Comparison of ENCODE assay signal across 11 cellular contexts in genomic region chr5:132751444-132751843, GRCh38. TPM values are rescaled to one million over a fixed set of nuclear protein-coding genes. Genes with fewer than 3 reads are reported as not detected.
A peak's percentile ranks its signal among the peaks of the same experiment; 100 is the strongest.
DNase-seq lines count a peak whose midpoint lies in the region; ATAC-seq and TF ChIP-seq lines count a peak whose summit lies in the region.
"Had no signal": no experiment of that assay in that cellular context is flagged by ENCODE, and none has a peak within 500 bp of the region (broad histone marks: within the 10 kb centered on the region; RNA-seq: fewer than 3 reads in every experiment).

No MANE protein-coding gene starts in this region.

- H3K9me3 Mint-ChIP-seq in activated T-cell treated with anti-CD3 and anti-CD28 coated beads, Interleukin-2, amount 50 U/mL, for 24 hours = no peaks in the 10 kb centered on the region

- H3K36me3 ChIP-seq in brain microvascular endothelial cell (replicated peaks) (no peaks in the 10 kb centered on the region), mesendoderm (ENCODE audit: control insufficient read depth, insufficient read depth, low read length) (no peaks in the 10 kb centered on the region), OCI-LY7 (ENCODE audit: insufficient read depth, low read length) (no peaks in the 10 kb centered on the region)

- no peaks in the 10 kb centered on the region for H3K9me2 ChIP-seq in OCI-LY7 (ENCODE audit: insufficient read depth, low read length)

- no peak overlapping the region for H2AFZ ChIP-seq in OCI-LY7 (ENCODE audit: low read length)

- peaks cover 47% of the 10 kb centered on the region for H3K36me3 Mint-ChIP-seq in activated T-cell treated with anti-CD3 and anti-CD28 coated beads, Interleukin-2, amount 50 U/mL, for 24 hours (ENCODE audit: low read depth)

- ATAC-seq in HG03045 (IDR thresholded peaks at IDR 0.05; ENCODE audit: unreplicated experiment) = peak; percentile 40
- ATAC-seq in stimulated activated naive CD8-positive, alpha-beta T cell treated with anti-CD3 and anti-CD28 coated beads, Interleukin-15, Interleukin-2, amounts not matched to agents 100 U/mL and 50 U/mL, for 24 hours = peak; percentile 22
- ATAC-seq in HG03025 (IDR thresholded peaks at IDR 0.05; ENCODE audit: low FRiP score, unreplicated experiment) = no peak
- ATAC-seq: HCT116 had no signal

- no peak overlapping the region for H2BK120ac ChIP-seq in mesendoderm (ENCODE audit: low read depth, low read length)

- no TSS peak for BruUV-seq in OCI-LY7 (replicated peaks; lab: Mats Ljungman, UMichigan)

- no CpG with 5 or more reads among the region's 7 CpGs for WGBS in mesendoderm (ENCODE audit: extremely low coverage, insufficient coverage, low lambda C conversion rate)

- H3K27me3 Mint-ChIP-seq in activated T-cell treated with anti-CD3 and anti-CD28 coated beads, Interleukin-2, amount 50 U/mL, for 24 hours = no peaks in the 10 kb centered on the region

- H3K79me1 ChIP-seq in mesendoderm (ENCODE audit: low read length) = no peaks in the 10 kb centered on the region

- H3K9me3 ChIP-seq in OCI-LY7 (ENCODE audit: low read length) = no peaks in the 10 kb centered on the region

- no peak overlapping the region for H2BK5ac ChIP-seq in mesendoderm (ENCODE audit: low read length)

- TF ChIP-seq CTCF in brain microvascular endothelial cell (IDR thresholded peaks at IDR 0.05; ENCODE audit: low read depth, low read length, missing control alignments) = no peak
- no peak for TF ChIP-seq CTCF in OCI-LY7 (conservative IDR thresholded peaks at IDR 0.05; ENCODE audit: low read length)

- no peak overlapping the region for H3K4me2 ChIP-seq in mesendoderm (ENCODE audit: low read length)
- H3K4me2 ChIP-seq in OCI-LY7 (ENCODE audit: low read length) = no peak overlapping the region
- H3K4me2 ChIP-seq: BLaER1 had no signal

- no peak overlapping the region for H2BK15ac ChIP-seq in mesendoderm (replicated peaks; ENCODE audit: low read depth)

- no peak overlapping the region for H3K23ac ChIP-seq in mesendoderm (ENCODE audit: low read length)

- H3K18ac ChIP-seq in mesendoderm (ENCODE audit: low read length) = no peak overlapping the region

- no peak overlapping the region for H3K9ac ChIP-seq in mesendoderm (ENCODE audit: low read length)
- H3K9ac ChIP-seq: BLaER1 had no signal

- H4K8ac ChIP-seq in mesendoderm (ENCODE audit: low read depth, low read length) = no peak overlapping the region

- peaks cover 54% of the 10 kb centered on the region for H3K4me1 Mint-ChIP-seq in activated T-cell treated with anti-CD3 and anti-CD28 coated beads, Interleukin-2, amount 50 U/mL, for 24 hours (ENCODE audit: low read depth)

- no peaks in the 10 kb centered on the region for H4K20me1 ChIP-seq in OCI-LY7 (ENCODE audit: insufficient read depth, low read length)
- H4K20me1 ChIP-seq: BLaER1 had no signal

- intact Hi-C loops in OCI-LY7 (cut with micrococcal nuclease; ENCODE audit: unreplicated experiment) = no loop called here

- no peak overlapping the region for H3K4me3 Mint-ChIP-seq in activated T-cell treated with anti-CD3 and anti-CD28 coated beads, Interleukin-2, amount 50 U/mL, for 24 hours

- no peaks in the 10 kb centered on the region for H3K4me1 ChIP-seq in mesendoderm (ENCODE audit: control insufficient read depth, low read depth, low read length)
- no peaks in the 10 kb centered on the region for H3K4me1 ChIP-seq in OCI-LY7 (ENCODE audit: insufficient read depth, low read length, poor library complexity, severe bottlenecking)
- H3K4me1 ChIP-seq: BLaER1 had no signal

- POLR2A ChIA-PET in OCI-LY7 (lab: Charles Lee) = interaction anchor here (0.7 to 1.4 kb wide), 2 partner anchors 14 to 104 kb away, joined by 3 to 6 read pairs; partner anchors contain the start of gene KIF3A

- H4K5ac ChIP-seq in mesendoderm (ENCODE audit: low read length) = no peak overlapping the region

- H3K27ac ChIP-seq in brain microvascular endothelial cell = no peak overlapping the region
- H3K27ac ChIP-seq in mesendoderm (ENCODE audit: low read depth, low read length) = no peak overlapping the region
- no peak overlapping the region for H3K27ac ChIP-seq in OCI-LY7 (ENCODE audit: low read depth, low read length, poor library complexity, severe bottlenecking)
- H3K27ac ChIP-seq: BLaER1 had no signal

- H3K79me2 ChIP-seq in mesendoderm (ENCODE audit: control insufficient read depth, insufficient read depth, low read length) (no peaks in the 10 kb centered on the region), OCI-LY7 (ENCODE audit: insufficient read depth, low read depth, low read length) (no peaks in the 10 kb centered on the region)

- no peak for DNase-seq in activated T-cell treated with anti-CD3 and anti-CD28 coated beads, Interleukin-2, amount 50 U/mL, for 24 hours
- no peak for DNase-seq in activated T-cell treated with anti-CD3 and anti-CD28 coated beads for 4 hours
- DNase-seq in brain microvascular endothelial cell = peak; percentile 76
- DNase-seq in stimulated activated naive CD8-positive, alpha-beta T cell treated with anti-CD3 and anti-CD28 coated beads, Interleukin-15, Interleukin-2, amounts not matched to agents 100 U/mL and 50 U/mL, for 24 hours = no peak
- no peak for DNase-seq in mesendoderm
- no peak for DNase-seq in OCI-LY7 (ENCODE audit: low spot score)
- DNase-seq: amniotic stem cell had no signal

- CTCF ChIA-PET in OCI-LY7 (lab: Charles Lee; ENCODE audit: unreplicated experiment) = no interaction called here

- H3K4me3 ChIP-seq in brain microvascular endothelial cell (ENCODE audit: low read depth, low read length) (no peak overlapping the region), mesendoderm (ENCODE audit: low read length) (no peak overlapping the region), OCI-LY7 (ENCODE audit: low read depth, low read length, poor library complexity, severe bottlenecking) (no peak overlapping the region)
- H3K4me3 ChIP-seq: BLaER1 had no signal

- peak overlapping the region; percentile 81 for H3K27ac Mint-ChIP-seq in activated T-cell treated with anti-CD3 and anti-CD28 coated beads, Interleukin-2, amount 50 U/mL, for 24 hours

- H2AK5ac ChIP-seq in mesendoderm (ENCODE audit: low read length) = no peak overlapping the region

- H3K56ac ChIP-seq in mesendoderm (ENCODE audit: low read length) = no peak overlapping the region

- H3K27me3 ChIP-seq in brain microvascular endothelial cell (replicated peaks) (peaks cover 19% of the 10 kb centered on the region), mesendoderm (ENCODE audit: insufficient read depth, low read length, poor library complexity) (peaks cover 21% of the 10 kb centered on the region)

- in situ Hi-C loops in brain microvascular endothelial cell (cut with HindIII; ENCODE audit: low pct_ligation_motif_present, low sequenced_read_pairs) = no loop called here

- H3K4ac ChIP-seq in mesendoderm (ENCODE audit: low read depth, low read length) = no peak overlapping the region

RNA-seq across cellular contexts. Expression of gene CCNI2, which starts 4.2 kb away (rescaled TPM):
- polyA plus RNA-seq in mesendoderm (2013, experiment 1 of 2) = 0.34 TPM
- polyA plus RNA-seq in mesendoderm (2013, experiment 2 of 2) = 0.45 TPM
- total RNA-seq in OCI-LY7 (2014; rRNA removed; shearing (Covaris generic)) = not detected in 2 replicates
- total RNA-seq in OCI-LY7 (2022) = not detected in 2 replicates

RNA-seq across cellular contexts. Expression of gene KIF3A, which starts 14.1 kb away (rescaled TPM):
- polyA plus RNA-seq in mesendoderm (2013, experiment 1 of 2) = 7.3 TPM
- polyA plus RNA-seq in mesendoderm (2013, experiment 2 of 2) = 6.7 TPM
- 6.7 and 8.7 TPM in 2 replicates for total RNA-seq in OCI-LY7 (2014; rRNA removed; shearing (Covaris generic))
- total RNA-seq in OCI-LY7 (2022) = 14.2 and 17.0 TPM in 2 replicates

RNA-seq across cellular contexts. Expression of gene SEPTIN8, which starts 25.6 kb away (rescaled TPM):
- 13.7 TPM for polyA plus RNA-seq in mesendoderm (2013, experiment 1 of 2)
- 14.3 TPM for polyA plus RNA-seq in mesendoderm (2013, experiment 2 of 2)
- 10.6 and 11.8 TPM in 2 replicates for total RNA-seq in OCI-LY7 (2014; rRNA removed; shearing (Covaris generic))
- total RNA-seq in OCI-LY7 (2022) = 12.8 and 15.5 TPM in 2 replicates
